8 cellular contexts compared by ENCODE assay signal in the genomic region with DNA sequence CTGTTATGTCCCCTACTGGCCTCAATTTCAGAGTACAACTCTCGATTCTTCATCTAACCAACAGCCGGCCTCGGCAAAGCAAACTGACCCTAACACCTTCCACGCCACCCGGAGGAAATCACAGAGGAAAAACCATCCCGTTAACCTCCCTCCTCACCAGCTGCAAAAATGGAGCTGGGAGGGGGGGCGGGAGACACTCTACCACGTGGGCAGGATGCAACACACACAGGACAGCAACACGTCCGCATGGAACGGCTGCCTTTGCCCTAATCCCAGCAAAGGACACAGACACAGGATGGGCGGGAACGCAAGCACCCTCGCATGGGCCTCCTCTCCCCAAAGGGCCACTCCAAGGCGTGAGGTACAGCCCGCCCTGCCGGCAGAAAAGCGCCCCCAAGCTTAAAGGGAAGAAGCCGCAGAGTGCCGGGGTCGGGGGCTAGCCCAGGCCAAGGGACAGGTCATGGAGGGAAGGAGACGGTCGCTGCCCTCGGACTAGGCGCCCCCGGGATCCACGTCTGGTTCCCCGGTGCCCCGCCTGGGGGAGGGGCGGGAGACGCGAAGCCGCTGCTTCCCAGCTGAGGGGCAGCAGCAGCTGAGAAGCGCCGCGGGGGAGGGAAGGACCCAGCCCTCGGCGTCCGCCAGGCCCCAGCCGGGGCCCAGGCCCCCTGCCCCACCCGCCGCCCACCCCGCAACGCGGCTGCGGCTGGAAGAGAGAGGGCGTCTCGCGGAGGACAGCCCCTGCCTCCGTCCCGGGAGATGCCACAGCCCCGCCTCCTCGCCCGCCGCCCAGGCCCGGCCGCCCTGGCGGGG. TPM values are rescaled to one million over a fixed set of nuclear protein-coding genes. Genes with fewer than 3 reads are reported as not detected.
A peak's percentile ranks its signal among the peaks of the same experiment; 100 is the strongest.
DNase-seq lines count a peak whose midpoint lies in the region; ATAC-seq and TF ChIP-seq lines count a peak whose summit lies in the region.

No MANE protein-coding gene starts in this region.

- peaks cover 17% of the 10 kb centered on the region for H3K4me1 ChIP-seq in iPS-18a (ENCODE audit: control insufficient read depth, low read depth, low read length)

- H3K4me3 ChIP-seq in brain microvascular endothelial cell (ENCODE audit: low read depth, low read length) (peak overlapping the region; percentile 99), iPS-18a (ENCODE audit: low read length) (peak overlapping the region; percentile 95), skeletal muscle cell (ENCODE audit: low read depth, low read length) (peak overlapping the region; percentile 91)

- H3K27ac ChIP-seq in brain microvascular endothelial cell (peak overlapping the region; percentile 82), iPS-18a (ENCODE audit: low read length) (peak overlapping the region; percentile 59)

- H3K9ac ChIP-seq in iPS-18a (ENCODE audit: low read length): peak overlapping the region; percentile 84

- ATAC-seq in HG03571 (IDR thresholded peaks at IDR 0.05; ENCODE audit: unreplicated experiment): peak; percentile 46

- H3K36me3 ChIP-seq in brain microvascular endothelial cell (replicated peaks): peaks cover 2% of the 10 kb centered on the region
- no peaks in the 10 kb centered on the region for H3K36me3 ChIP-seq in iPS-18a (ENCODE audit: control insufficient read depth, low read depth, low read length)

- in situ Hi-C loops in brain microvascular endothelial cell (cut with HindIII; ENCODE audit: low pct_ligation_motif_present, low sequenced_read_pairs): no loop called here

- H3K27me3 ChIP-seq in brain microvascular endothelial cell (replicated peaks) (no peaks in the 10 kb centered on the region), iPS-18a (ENCODE audit: control insufficient read depth, insufficient read depth, low read length) (no peaks in the 10 kb centered on the region)

- peak; percentile 78 for DNase-seq in Daoy (ENCODE audit: low read depth)
- DNase-seq in GM20000 (ENCODE audit: low spot score): peak; percentile 59
- DNase-seq in RKO (ENCODE audit: low spot score): peak; percentile 84
- peak; percentile 39 for DNase-seq in brain microvascular endothelial cell
- no peak for DNase-seq in skeletal muscle cell (ENCODE audit: low read depth)
- no peak for DNase-seq in OCI-M2 (lab: John Stamatoyannopoulos, UW; ENCODE audit: unreplicated experiment)

- no peaks in the 10 kb centered on the region for H3K9me3 ChIP-seq in iPS-18a (ENCODE audit: control insufficient read depth, low read depth, low read length)

- TF ChIP-seq CTCF in GM20000 (IDR thresholded peaks at IDR 0.05; ENCODE audit: extremely low read depth, missing control alignments): no peak
- TF ChIP-seq CTCF in brain microvascular endothelial cell (IDR thresholded peaks at IDR 0.05; ENCODE audit: low read depth, low read length, missing control alignments): no peak

RNA-seq across cellular contexts. Expression of a gene that starts 0.6 kb away (rescaled TPM):
- 33.8 and 42.1 TPM in 2 replicates for total RNA-seq in Daoy (2014; rRNA removed; shearing (Covaris generic))

RNA-seq across cellular contexts. Expression of a gene that starts 46.1 kb away (rescaled TPM):
- 3.0 and 3.7 TPM in 2 replicates for total RNA-seq in Daoy (2014; rRNA removed; shearing (Covaris generic))

Comparison
In these comparisons a context has a peak if more than half of its experiments do, and no peak if none do; other contexts are left out.
1. DNase-seq: peak in Daoy (single experiment), GM20000 (single experiment), RKO (single experiment) and brain microvascular endothelial cell (single experiment); none in skeletal muscle cell (single experiment) and OCI-M2 (single experiment).
2. Peak in every context shown above with its lines, with median percentiles within 50 percentile points of each other: H3K4me3 ChIP-seq.